ENCODE assay signal across 37 cellular contexts in genomic region chr2:158823838-158824237, GRCh38. TPM values are rescaled to one million over a fixed set of nuclear protein-coding genes. Genes with fewer than 3 reads are reported as not detected.
"Had no signal": no experiment of that assay in that cellular context is flagged by ENCODE, and none has a peak within 500 bp of the region (broad histone marks: within the 10 kb centered on the region; RNA-seq: fewer than 3 reads in every experiment).

No MANE protein-coding gene starts in this region.

- H3K27ac Mint-ChIP-seq: activated B cell treated with CpG ODN at 0.5 μM for 24 hours; activated CD4-positive, alpha-beta memory T cell treated with anti-CD3 and anti-CD28 coated beads for 36 hours; activated CD4-positive, alpha-beta T cell treated with anti-CD3 and anti-CD28 coated beads, Interleukin-2, amount 10 ng/mL, durations not matched to agents 24 days and 14 days; activated CD8-positive, alpha-beta T cell treated with anti-CD3 and anti-CD28 coated beads for 36 hours; activated naive CD4-positive, alpha-beta T cell treated with anti-CD3 and anti-CD28 coated beads for 36 hours; activated naive CD4-positive, alpha-beta T cell treated with anti-CD3 and anti-CD28 coated beads, Interleukin-2, amount 50 U/mL, for 72 hours; activated naive CD8-positive, alpha-beta T cell treated with anti-CD3 and anti-CD28 coated beads for 36 hours; activated T-cell treated with anti-CD3 and anti-CD28 coated beads, Interleukin-2, amount 50 U/mL, for 72 hours; activated T-helper 1 cell treated with anti-CD3 and anti-CD28 coated beads, Interleukin-12 subunit alpha, Interleukin-12 subunit beta, Interleukin-2, Interleukin-4 antibody, amounts not matched to agents 30 ng/mL and 10 ng/mL and 1 ng/mL, durations not matched to agents 14 hours and 24 hours and 36 hours; activated T-helper 17 cell treated with anti-CD3 and anti-CD28 coated beads, Interleukin-2, amount 50 U/mL, for 72 hours; T-helper 1 cell treated with Interleukin-12 subunit alpha and Interleukin-12 subunit beta and Interleukin-4 antibody, amounts not matched to agents 30 μg/mL and 1 μg/mL, for 36 hours; T-helper 2 cell treated with Interferon-gamma antibody and Interleukin-4, amounts not matched to agents 5 μg/mL and 100 μg/mL, for 36 hours had no signal

- ATAC-seq: activated CD8-positive, alpha-beta T cell treated with anti-CD3 and anti-CD28 coated beads for 36 hours; activated naive CD4-positive, alpha-beta T cell treated with anti-CD3 and anti-CD28 coated beads, Interleukin-2, amount 50 U/mL, for 72 hours; activated T-cell treated with anti-CD3 and anti-CD28 coated beads, Interleukin-2, amount 50 U/mL, for 4 hours; activated T-cell treated with anti-CD3 and anti-CD28 coated beads, Interleukin-2, amount 50 U/mL, for 72 hours; activated T-helper 17 cell treated with anti-CD3 and anti-CD28 coated beads, Interleukin-2, amount 50 U/mL, for 72 hours; body of pancreas had no signal

- H3K27me3 Mint-ChIP-seq: activated CD4-positive, alpha-beta T cell treated with anti-CD3 and anti-CD28 coated beads, Interleukin-2, amount 10 ng/mL, durations not matched to agents 24 days and 14 days; activated CD8-positive, alpha-beta T cell treated with anti-CD3 and anti-CD28 coated beads for 36 hours; activated naive CD8-positive, alpha-beta T cell treated with anti-CD3 and anti-CD28 coated beads for 36 hours had no signal

- H3K27me3 ChIP-seq: body of pancreas, brain microvascular endothelial cell, breast epithelium had no signal

- H3K27ac ChIP-seq: body of pancreas, brain microvascular endothelial cell, breast epithelium, VCaP had no signal

- H3K4me1 Mint-ChIP-seq: activated B cell treated with CpG ODN at 0.5 μM for 24 hours; activated CD4-positive, alpha-beta T cell treated with anti-CD3 and anti-CD28 coated beads, Interleukin-2, amount 10 ng/mL, durations not matched to agents 24 days and 14 days; activated naive CD8-positive, alpha-beta T cell treated with anti-CD3 and anti-CD28 coated beads for 36 hours; activated T-helper 17 cell treated with anti-CD3 and anti-CD28 coated beads, Interleukin-2, amount 50 U/mL, for 72 hours had no signal

- H3K4me3 ChIP-seq: body of pancreas, breast epithelium had no signal

- H3K36me3 Mint-ChIP-seq: activated CD4-positive, alpha-beta memory T cell treated with anti-CD3 and anti-CD28 coated beads for 36 hours; activated naive CD4-positive, alpha-beta T cell treated with anti-CD3 and anti-CD28 coated beads, Interleukin-2, amount 50 U/mL, for 72 hours; activated naive CD8-positive, alpha-beta T cell treated with anti-CD3 and anti-CD28 coated beads for 36 hours had no signal

- H3K9me3 Mint-ChIP-seq: activated B cell treated with CpG ODN at 0.5 μM for 24 hours; activated CD4-positive, alpha-beta memory T cell treated with anti-CD3 and anti-CD28 coated beads for 36 hours; activated CD4-positive, alpha-beta T cell treated with anti-CD3 and anti-CD28 coated beads, Interleukin-2, amount 10 ng/mL, durations not matched to agents 24 days and 14 days; activated CD8-positive, alpha-beta T cell treated with anti-CD3 and anti-CD28 coated beads for 36 hours; activated naive CD4-positive, alpha-beta T cell treated with anti-CD3 and anti-CD28 coated beads for 36 hours; activated naive CD4-positive, alpha-beta T cell treated with anti-CD3 and anti-CD28 coated beads, Interleukin-2, amount 50 U/mL, for 72 hours; activated naive CD8-positive, alpha-beta T cell treated with anti-CD3 and anti-CD28 coated beads for 36 hours; activated T-cell treated with anti-CD3 and anti-CD28 coated beads, Interleukin-2, amount 50 U/mL, for 4 hours; activated T-cell treated with anti-CD3 and anti-CD28 coated beads, Interleukin-2, amount 50 U/mL, for 72 hours; activated T-helper 1 cell treated with anti-CD3 and anti-CD28 coated beads, Interleukin-12 subunit alpha, Interleukin-12 subunit beta, Interleukin-2, Interleukin-4 antibody, amounts not matched to agents 30 ng/mL and 10 ng/mL and 1 ng/mL, durations not matched to agents 14 hours and 24 hours and 36 hours; activated T-helper 17 cell treated with anti-CD3 and anti-CD28 coated beads, Interleukin-2, amount 50 U/mL, for 72 hours; T-helper 1 cell treated with Interleukin-12 subunit alpha and Interleukin-12 subunit beta and Interleukin-4 antibody, amounts not matched to agents 30 μg/mL and 1 μg/mL, for 36 hours; T-helper 2 cell treated with Interferon-gamma antibody and Interleukin-4, amounts not matched to agents 5 μg/mL and 100 μg/mL, for 36 hours had no signal

- DNase-seq: activated B cell treated with CpG ODN at 0.5 μM for 24 hours; activated CD4-positive, alpha-beta memory T cell treated with anti-CD3 and anti-CD28 coated beads for 36 hours; activated CD4-positive, alpha-beta T cell treated with anti-CD3 and anti-CD28 coated beads for 4 hours; activated CD4-positive, alpha-beta T cell treated with anti-CD3 and anti-CD28 coated beads, Interleukin-2, amount 10 ng/mL, durations not matched to agents 24 days and 14 days; activated CD4-positive, alpha-beta T cell treated with anti-CD3 and anti-CD28 coated beads, Interleukin-2, amount 50 U/mL, for 1 hour; activated CD4-positive, alpha-beta T cell treated with anti-CD3 and anti-CD28 coated beads, Interleukin-2, amount 50 U/mL, for 4 hours; activated CD4-positive, CD25-positive, alpha-beta regulatory T cell treated with anti-CD3 and anti-CD28 coated beads, Interleukin-2, amount 50 U/mL, for 72 hours; activated CD8-positive, alpha-beta memory T cell treated with anti-CD3 and anti-CD28 coated beads, Interleukin-2, amount 50 U/mL, for 4 hours; activated CD8-positive, alpha-beta T cell treated with anti-CD3 and anti-CD28 coated beads for 36 hours; activated effector memory CD4-positive, alpha-beta T cell treated with anti-CD3 and anti-CD28 coated beads, Interleukin-2, amount 50 U/mL, for 16 hours; activated gamma-delta T cell treated with Interleukin-2 at 50 U/mL for 16 hours; activated naive CD4-positive, alpha-beta T cell; activated naive CD4-positive, alpha-beta T cell treated with anti-CD3 and anti-CD28 coated beads for 36 hours; activated naive CD4-positive, alpha-beta T cell treated with anti-CD3 and anti-CD28 coated beads, Interleukin-2, amount 50 U/mL, for 16 hours; activated naive CD8-positive, alpha-beta T cell treated with anti-CD3 and anti-CD28 coated beads for 36 hours; activated T-cell treated with anti-CD3 and anti-CD28 coated beads for 4 hours; activated T-cell treated with anti-CD3 and anti-CD28 coated beads, Interleukin-2, amount 50 U/mL, for 1 hour; activated T-cell treated with anti-CD3 and anti-CD28 coated beads, Interleukin-2, amount 50 U/mL, for 4 hours; activated T-cell treated with anti-CD3 and anti-CD28 coated beads, Interleukin-2, amount 50 U/mL, for 72 hours; aorta; body of pancreas; brain microvascular endothelial cell; central memory CD4-positive, alpha-beta T cell; SW 1271; T-helper 1 cell; T-helper 2 cell; T-helper 9 cell had no signal

- H3K4me3 Mint-ChIP-seq: activated B cell treated with CpG ODN at 0.5 μM for 24 hours; activated CD4-positive, alpha-beta memory T cell treated with anti-CD3 and anti-CD28 coated beads for 36 hours; activated CD4-positive, alpha-beta T cell treated with anti-CD3 and anti-CD28 coated beads, Interleukin-2, amount 10 ng/mL, durations not matched to agents 24 days and 14 days; activated CD8-positive, alpha-beta T cell treated with anti-CD3 and anti-CD28 coated beads for 36 hours; activated naive CD4-positive, alpha-beta T cell treated with anti-CD3 and anti-CD28 coated beads for 36 hours; activated naive CD8-positive, alpha-beta T cell treated with anti-CD3 and anti-CD28 coated beads for 36 hours; activated T-cell treated with anti-CD3 and anti-CD28 coated beads, Interleukin-2, amount 50 U/mL, for 4 hours; activated T-cell treated with anti-CD3 and anti-CD28 coated beads, Interleukin-2, amount 50 U/mL, for 72 hours; activated T-helper 1 cell treated with anti-CD3 and anti-CD28 coated beads, Interleukin-12 subunit alpha, Interleukin-12 subunit beta, Interleukin-2, Interleukin-4 antibody, amounts not matched to agents 30 ng/mL and 10 ng/mL and 1 ng/mL, durations not matched to agents 14 hours and 24 hours and 36 hours; activated T-helper 17 cell treated with anti-CD3 and anti-CD28 coated beads, Interleukin-2, amount 50 U/mL, for 72 hours; T-helper 1 cell treated with Interleukin-12 subunit alpha and Interleukin-12 subunit beta and Interleukin-4 antibody, amounts not matched to agents 30 μg/mL and 1 μg/mL, for 36 hours; T-helper 2 cell treated with Interferon-gamma antibody and Interleukin-4, amounts not matched to agents 5 μg/mL and 100 μg/mL, for 36 hours had no signal

- H3K9me3 ChIP-seq: body of pancreas, breast epithelium had no signal

- H3K36me3 ChIP-seq: brain microvascular endothelial cell, breast epithelium had no signal

RNA-seq across cellular contexts. Expression of gene DAPL1, which starts 28.7 kb away (rescaled TPM):
- total RNA-seq: activated B cell treated with CpG ODN at 0.5 μM for 24 hours; activated CD4-positive, alpha-beta memory T cell treated with anti-CD3 and anti-CD28 coated beads for 36 hours; activated CD4-positive, alpha-beta T cell treated with anti-CD3 and anti-CD28 coated beads, Interleukin-2, amount 10 ng/mL, durations not matched to agents 24 days and 14 days; activated CD8-positive, alpha-beta memory T cell treated with anti-CD3 and anti-CD28 coated beads for 36 hours; activated CD8-positive, alpha-beta T cell treated with anti-CD3 and anti-CD28 coated beads for 36 hours; activated naive CD4-positive, alpha-beta T cell treated with anti-CD3 and anti-CD28 coated beads for 36 hours; activated naive CD4-positive, alpha-beta T cell treated with anti-CD3 and anti-CD28 coated beads, Interleukin-2, amount 50 U/mL, for 72 hours; activated naive CD8-positive, alpha-beta T cell treated with anti-CD3 and anti-CD28 coated beads for 36 hours; activated T-cell treated with anti-CD3 and anti-CD28 coated beads, Interleukin-2, amount 50 U/mL, for 4 hours; activated T-cell treated with anti-CD3 and anti-CD28 coated beads, Interleukin-2, amount 50 U/mL, for 72 hours; activated T-helper 1 cell treated with anti-CD3 and anti-CD28 coated beads, Interleukin-12 subunit alpha, Interleukin-12 subunit beta, Interleukin-2, Interleukin-4 antibody, amounts not matched to agents 30 ng/mL and 10 ng/mL and 1 ng/mL, durations not matched to agents 14 hours and 24 hours and 36 hours; activated T-helper 17 cell treated with anti-CD3 and anti-CD28 coated beads, Interleukin-2, amount 50 U/mL, for 72 hours; aorta; astrocyte; breast epithelium; cardiac septum had no signal
